In genomic region chr4:38923746-38924145, GRCh38 we compare ENCODE assay signal across 22 cellular contexts. TPM values are rescaled to one million over a fixed set of nuclear protein-coding genes. Genes with fewer than 3 reads are reported as not detected.
DNase-seq lines count a peak whose midpoint lies in the region; ATAC-seq, FAIRE-seq and TF ChIP-seq lines count a peak whose summit lies in the region.
"Had no signal": no experiment of that assay in that cellular context is flagged by ENCODE, and none has a peak within 500 bp of the region (broad histone marks: within the 10 kb centered on the region; RNA-seq: fewer than 3 reads in every experiment).

No MANE protein-coding gene starts in this region.

- H3K27ac Mint-ChIP-seq in endodermal cell = no peak overlapping the region
- H3K27ac Mint-ChIP-seq: CD8-positive, alpha-beta T cell; GM23338 had no signal

- no peak overlapping the region for H3K9ac ChIP-seq in endodermal cell (ENCODE audit: extremely low read depth, low read length, poor library complexity, severe bottlenecking)
- H3K9ac ChIP-seq: BLaER1 treated with 17β-estradiol and CSF1 and Interleukin-3, amounts not matched to agents 10 nM and 100 nM had no signal

- 89 to 100% methylated on average over 1 to 2 of the region's 2 CpGs for WGBS in endodermal cell (ENCODE audit: insufficient coverage in 1 of 2, insufficient read length in 1 of 2), 2 experiments
- 75% methylated on average over 2 of the region's 2 CpGs for WGBS in right cardiac atrium

- no peaks in the 10 kb centered on the region for H3K4me1 ChIP-seq in endodermal cell (ENCODE audit: control insufficient read depth, insufficient read depth, low read length)
- H3K4me1 ChIP-seq in right cardiac atrium (ENCODE audit: control insufficient read depth, insufficient read depth, low read length) = no peaks in the 10 kb centered on the region
- H3K4me1 ChIP-seq: A549 had no signal

- H3K27me3 Mint-ChIP-seq in endodermal cell (ENCODE audit: insufficient read depth) = no peaks in the 10 kb centered on the region

- H3K9me3 ChIP-seq in endodermal cell (ENCODE audit: control insufficient read depth, low read length) = no peaks in the 10 kb centered on the region
- H3K9me3 ChIP-seq in right cardiac atrium (ENCODE audit: control insufficient read depth, low read length) = no peaks in the 10 kb centered on the region
- H3K9me3 ChIP-seq: A549; BLaER1 treated with 17β-estradiol and CSF1 and Interleukin-3, amounts not matched to agents 10 nM and 100 nM had no signal

- H3K4me3 ChIP-seq in endodermal cell (ENCODE audit: low read length) (no peak overlapping the region), right cardiac atrium (ENCODE audit: low read length) (no peak overlapping the region)
- H3K4me3 ChIP-seq: A549; BLaER1 treated with 17β-estradiol and CSF1 and Interleukin-3, amounts not matched to agents 10 nM and 100 nM; GM12878; GM23338 had no signal

- H3K36me3 ChIP-seq in endodermal cell (ENCODE audit: control insufficient read depth, insufficient read depth, low read length) = peaks cover 6% of the 10 kb centered on the region

- ATAC-seq in HG03196 (IDR thresholded peaks at IDR 0.05; ENCODE audit: unreplicated experiment) (no peak), right cardiac atrium (no peak)
- ATAC-seq: A549; CD8-positive, alpha-beta T cell; GM12878; GM23338; HCT116; PC-3 had no signal

- TF ChIP-seq CTCF in endodermal cell (conservative IDR thresholded peaks at IDR 0.05) = no peak

- peak overlapping the region; percentile 12 for H3K27ac ChIP-seq in endodermal cell (ENCODE audit: low read depth, low read length)
- peak overlapping the region; percentile 49 for H3K27ac ChIP-seq in layer of hippocampus (ENCODE audit: low read depth, low read length)
- H3K27ac ChIP-seq in right cardiac atrium (ENCODE audit: low read length) = no peak overlapping the region
- H3K27ac ChIP-seq: A549; BLaER1 treated with 17β-estradiol and CSF1 and Interleukin-3, amounts not matched to agents 10 nM and 100 nM had no signal

- peaks cover 12% of the 10 kb centered on the region for H3K36me3 Mint-ChIP-seq in endodermal cell (ENCODE audit: low read depth)
- H3K36me3 Mint-ChIP-seq: CD8-positive, alpha-beta T cell had no signal

- peaks cover 3% of the 10 kb centered on the region for H3K4me1 Mint-ChIP-seq in endodermal cell
- H3K4me1 Mint-ChIP-seq: GM23338 had no signal

- H3K4me3 Mint-ChIP-seq in endodermal cell = no peak overlapping the region
- H3K4me3 Mint-ChIP-seq: CD8-positive, alpha-beta T cell; GM23338 had no signal

- H3K9me3 Mint-ChIP-seq in endodermal cell = no peaks in the 10 kb centered on the region
- H3K9me3 Mint-ChIP-seq: CD8-positive, alpha-beta T cell; GM23338 had no signal

- intact Hi-C loops in right cardiac atrium (cut with DNase I) = no loop called here

- DNase-seq in GM18507 (ENCODE audit: extremely low spot score, insufficient read length, low read depth) (no peak), endodermal cell (no peak), renal cortical epithelial cell (ENCODE audit: low read depth) (peak; percentile 84), right cardiac atrium (no peak), NAMALWA (ENCODE audit: low spot score) (no peak), NCI-H2081 (lab: John Stamatoyannopoulos, UW) (no peak)
- DNase-seq: CD8-positive, alpha-beta T cell; DMS53; EL; NCI-H187; NCI-H226; NCI-H524 treated with DMSO at 0.1 percent for 48 hours; PC-3; RPMI8226; SIG-M5 had no signal

- peak; percentile 39 for FAIRE-seq in GM18507 (lab: Jason Lieb, UNC)
- FAIRE-seq: A549, GM12878 had no signal

- H3K27me3 ChIP-seq in endodermal cell (ENCODE audit: control insufficient read depth, insufficient read depth, low read length, poor library complexity, severe bottlenecking) (no peaks in the 10 kb centered on the region), layer of hippocampus (ENCODE audit: control insufficient read depth, insufficient read depth, low read length) (no peaks in the 10 kb centered on the region), right cardiac atrium (ENCODE audit: control insufficient read depth, insufficient read depth) (no peaks in the 10 kb centered on the region)
- H3K27me3 ChIP-seq: BLaER1 treated with 17β-estradiol and CSF1 and Interleukin-3, amounts not matched to agents 10 nM and 100 nM had no signal

RNA-seq across cellular contexts. Expression of gene FAM114A1, which starts 56.1 kb away (rescaled TPM):
- total RNA-seq in endodermal cell = 10 to 100 TPM; 19.3 to 39.3 TPM
- 17.2 TPM for polyA plus RNA-seq in endodermal cell (2013, experiment 1 of 2)
- polyA plus RNA-seq in endodermal cell (2013, experiment 2 of 2) = 17.8 TPM
- 147 and 192 TPM in 2 replicates for total RNA-seq in renal cortical epithelial cell
- total RNA-seq in right cardiac atrium = 10 to 100 TPM; 23.7 to 48.2 (median 38.4) TPM
- 13.9 TPM for polyA plus RNA-seq in right cardiac atrium
- total RNA-seq: CD8-positive, alpha-beta T cell had no signal
